ENCODE assay signal across 14 cellular contexts in genomic region chr7:79658304-79658703, GRCh38.
DNase-seq lines count a peak whose midpoint lies in the region; ATAC-seq, FAIRE-seq and TF ChIP-seq lines count a peak whose summit lies in the region.
"Had no signal": no experiment of that assay in that cellular context is flagged by ENCODE, and none has a peak within 500 bp of the region (broad histone marks: within the 10 kb centered on the region; RNA-seq: fewer than 3 reads in every experiment).

No MANE protein-coding gene starts in this region.

- H3K27ac ChIP-seq in SK-N-SH (ENCODE audit: low read depth in 2 of 2, low read length in 1 of 2) (no peak overlapping the region), osteoblast (ENCODE audit: low read depth, low read length) (no peak overlapping the region)
- H3K27ac ChIP-seq: C4-2B had no signal

- TF ChIP-seq CTCF in SK-N-SH (IDR thresholded peaks at IDR 0.05), result no peak
- no peak for TF ChIP-seq CTCF in osteoblast (IDR thresholded peaks at IDR 0.05; ENCODE audit: extremely low read depth, low read depth, low read length)

- peaks cover 4% of the 10 kb centered on the region for H3F3A ChIP-seq in SK-N-SH (replicated peaks; ENCODE audit: insufficient read depth)

- POLR2A ChIA-PET in SK-N-SH (lab: Yijun Ruan, JAX), result no interaction called here

- no peak overlapping the region for H3K9ac ChIP-seq in SK-N-SH

- H4K20me1 ChIP-seq in SK-N-SH (ENCODE audit: insufficient read depth) (no peaks in the 10 kb centered on the region), osteoblast (ENCODE audit: insufficient read depth, low read length) (no peaks in the 10 kb centered on the region)

- no peak overlapping the region for H3K4me3 ChIP-seq in SK-N-SH (ENCODE audit: low read depth in 2 of 2, low read length in 1 of 2)
- H3K4me3 ChIP-seq in osteoblast (ENCODE audit: insufficient read depth, low read length), result no peak overlapping the region
- H3K4me3 ChIP-seq: GM23338 had no signal

- 0 out of 2 replicates have a peak overlapping the region, but pooled peaks have one; percentile 16 for H2AFZ ChIP-seq in SK-N-SH (ENCODE audit: low read depth)
- no peak overlapping the region for H2AFZ ChIP-seq in osteoblast (ENCODE audit: low read length)
- H2AFZ ChIP-seq: GM23338 had no signal

- no peak for ATAC-seq in SK-N-SH treated with all-trans-retinoic acid at 6 μM for 48 hours
- ATAC-seq: GM23338 had no signal

- H3K36me3 ChIP-seq in SK-N-SH (replicated peaks in 1 of 2; ENCODE audit: control insufficient read depth in 1 of 2, insufficient read depth in 2 of 2, low read length in 1 of 2) (no peaks in the 10 kb centered on the region), osteoblast (ENCODE audit: insufficient read depth, low read length) (no peaks in the 10 kb centered on the region)
- H3K36me3 ChIP-seq: BE2C had no signal

- TF ChIP-seq EP300 in SK-N-SH (IDR thresholded peaks at IDR 0.05; ENCODE audit: borderline replicate concordance in 1 of 2, low read depth in 1 of 2, low read length in 1 of 2), result no peak

- CTCF ChIA-PET in SK-N-SH (lab: Yijun Ruan, JAX), result no interaction called here

- DNase-seq in SK-N-SH (no peak), NCI-H69 (lab: John Stamatoyannopoulos, UW) (peak; percentile 30), glomerular visceral epithelial cell (ENCODE audit: extremely low spot score) (no peak), LoVo (ENCODE audit: low spot score) (no peak), osteoblast (ENCODE audit: insufficient read length, low spot score, missing footprints) (no peak)
- DNase-seq: BE2C; CD4-positive, alpha-beta memory T cell; DMS79; H7 had no signal

- peak; percentile 86 for FAIRE-seq in endometrium (lab: Jason Lieb, UNC)
- FAIRE-seq: GM12892 had no signal

- H3K4me2 ChIP-seq in SK-N-SH (no peak overlapping the region), osteoblast (ENCODE audit: insufficient read depth, low read length) (no peak overlapping the region)
- H3K4me2 ChIP-seq: GM23338 had no signal

- H3K4me1 ChIP-seq in SK-N-SH (ENCODE audit: control insufficient read depth in 1 of 2, insufficient read depth in 2 of 2, low read depth in 1 of 2, low read length in 1 of 2), result no peaks in the 10 kb centered on the region
- H3K4me1 ChIP-seq in osteoblast (ENCODE audit: insufficient read depth, low read length), result no peaks in the 10 kb centered on the region
- H3K4me1 ChIP-seq: BE2C had no signal

- H3K27me3 ChIP-seq in SK-N-SH (ENCODE audit: insufficient read depth) (no peaks in the 10 kb centered on the region), osteoblast (ENCODE audit: insufficient read depth, low read length) (no peaks in the 10 kb centered on the region)
- H3K27me3 ChIP-seq: BE2C had no signal

- H3K9me3 ChIP-seq in SK-N-SH (no peaks in the 10 kb centered on the region), osteoblast (ENCODE audit: low read depth, low read length) (no peaks in the 10 kb centered on the region)
- H3K9me3 ChIP-seq: BE2C had no signal

- no peak for TF ChIP-seq RAD21 in SK-N-SH (IDR thresholded peaks at IDR 0.05; ENCODE audit: low read length)

- H3K79me2 ChIP-seq in SK-N-SH (ENCODE audit: insufficient read depth), result no peaks in the 10 kb centered on the region
- H3K79me2 ChIP-seq in osteoblast (ENCODE audit: insufficient read depth, low read length), result no peaks in the 10 kb centered on the region

- no peaks in the 10 kb centered on the region for H3K9me2 ChIP-seq in SK-N-SH

TF ChIP-seq in SK-N-SH, 30 proteins besides CTCF, POLR2A, EP300 and RAD21:
- TF ChIP-seq RCOR1 (IDR thresholded peaks at IDR 0.05; ENCODE audit: low read length) (no peak), MXI1 (IDR thresholded peaks at IDR 0.05; ENCODE audit: low read depth, low read length) (no peak), FOXJ3 (CRISPR knock-in tag; IDR thresholded peaks at IDR 0.05) (no peak), GABPA (IDR thresholded peaks at IDR 0.05; ENCODE audit: low read depth) (no peak), ELF1 (IDR thresholded peaks at IDR 0.05) (no peak), TEAD4 (IDR thresholded peaks at IDR 0.05; ENCODE audit: borderline replicate concordance, insufficient read depth) (no peak), JUND (IDR thresholded peaks at IDR 0.05) (no peak)

TF ChIP-seq in SK-N-SH treated with all-trans-retinoic acid at 6 μM for 48 hours, 23 proteins besides CTCF, POLR2A, EP300 and RAD21:
- TF ChIP-seq PATZ1 (CRISPR knock-in tag; IDR thresholded peaks at IDR 0.05; ENCODE audit: borderline replicate concordance), result no peak
- TF ChIP-seq BACH2 (CRISPR knock-in tag; IDR thresholded peaks at IDR 0.05; ENCODE audit: borderline replicate concordance), result no peak
- TF ChIP-seq ZC3H10 (CRISPR knock-in tag; IDR thresholded peaks at IDR 0.05), result no peak
- no peak for TF ChIP-seq ZNF565 (CRISPR knock-in tag; conservative IDR thresholded peaks at IDR 0.05; ENCODE audit: low read depth)
- no peak for TF ChIP-seq ZNF70 (CRISPR knock-in tag; IDR thresholded peaks at IDR 0.05)
- TF ChIP-seq ZFP30 (CRISPR knock-in tag; IDR thresholded peaks at IDR 0.05), result no peak
- no peak for TF ChIP-seq ISL1 (CRISPR knock-in tag; IDR thresholded peaks at IDR 0.05)
- no peak for TF ChIP-seq ESRRG (CRISPR knock-in tag; IDR thresholded peaks at IDR 0.05)
- TF ChIP-seq SNAI2 (CRISPR knock-in tag; IDR thresholded peaks at IDR 0.05), result no peak
